ENCODE assay signal across 13 cellular contexts in the genomic region with DNA sequence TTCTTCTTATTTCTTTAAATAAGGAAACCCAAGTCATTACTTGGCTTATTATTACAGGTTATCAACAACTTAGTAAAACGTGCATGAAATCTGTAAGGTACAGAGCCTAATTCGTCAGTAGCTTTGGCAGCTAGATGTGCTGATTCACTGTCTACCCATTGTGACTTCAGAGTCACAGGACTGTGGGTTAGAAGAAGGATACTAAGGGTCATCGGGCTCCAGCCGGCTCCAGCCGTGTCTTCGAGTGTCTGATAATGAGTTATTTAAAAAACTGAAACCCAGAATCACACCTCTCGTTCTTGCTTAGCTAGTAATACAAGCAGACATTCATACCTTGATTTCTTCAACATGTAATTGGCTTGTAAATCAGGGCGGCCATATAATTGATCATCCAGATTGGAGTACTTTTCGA.
A peak's percentile ranks its signal among the peaks of the same experiment; 100 is the strongest.
DNase-seq lines count a peak whose midpoint lies in the region; ATAC-seq and TF ChIP-seq lines count a peak whose summit lies in the region.
"Had no signal": no experiment of that assay in that cellular context is flagged by ENCODE, and none has a peak within 500 bp of the region (broad histone marks: within the 10 kb centered on the region; RNA-seq: fewer than 3 reads in every experiment).

No MANE protein-coding gene starts in this region.

- POLR2A ChIA-PET in SK-N-SH (lab: Yijun Ruan, JAX), result no interaction called here

- no peak overlapping the region for H3K4me2 ChIP-seq in SK-N-SH

- H3K36me3 Mint-ChIP-seq in activated T-helper 17 cell treated with anti-CD3 and anti-CD28 coated beads, Interleukin-2, amount 50 U/mL, for 72 hours (ENCODE audit: low read depth), result no peaks in the 10 kb centered on the region

- H4K20me1 ChIP-seq in SK-N-SH (ENCODE audit: insufficient read depth), result no peaks in the 10 kb centered on the region

- intact Hi-C loops in upper lobe of right lung (cut with DNase I), result no loop called here

- ATAC-seq in SK-N-SH treated with all-trans-retinoic acid at 6 μM for 48 hours, result peak; percentile 33; the same call in 1 of the 3 replicates
- peak; percentile 93 for ATAC-seq in upper lobe of right lung
- ATAC-seq in activated T-helper 17 cell treated with anti-CD3 and anti-CD28 coated beads, Interleukin-2, amount 50 U/mL, for 72 hours (replicated peaks), result no peak

- H3K9ac ChIP-seq in SK-N-SH, result no peak overlapping the region

- H3K4me1 Mint-ChIP-seq in activated T-helper 17 cell treated with anti-CD3 and anti-CD28 coated beads, Interleukin-2, amount 50 U/mL, for 72 hours, result no peaks in the 10 kb centered on the region

- no peaks in the 10 kb centered on the region for H3K9me3 Mint-ChIP-seq in activated T-helper 17 cell treated with anti-CD3 and anti-CD28 coated beads, Interleukin-2, amount 50 U/mL, for 72 hours

- WGBS in SK-N-SH (ENCODE audit: low lambda C conversion rate), result 83% methylated on average over 9 of the region's 9 CpGs

- H3K27ac ChIP-seq in SK-N-SH (ENCODE audit: low read depth in 2 of 2, low read length in 1 of 2) (peak overlapping the region in 1 of 2 experiments; percentile 15; a peak in 1 of 4 replicates), layer of hippocampus (ENCODE audit: low read depth, low read length) (peak overlapping the region; percentile 83), upper lobe of right lung (peak overlapping the region; percentile 56)
- H3K27ac ChIP-seq: 22Rv1 had no signal

- H3K36me3 ChIP-seq in SK-N-SH (replicated peaks in 1 of 2; ENCODE audit: control insufficient read depth in 1 of 2, insufficient read depth in 2 of 2, low read length in 1 of 2) (no peaks in the 10 kb centered on the region), upper lobe of right lung (no peaks in the 10 kb centered on the region)
- H3K36me3 ChIP-seq: upper lobe of left lung had no signal

- DNase-seq in SK-N-SH, result no peak
- peak; percentile 76 to 90 for DNase-seq in cardiac fibroblast (ENCODE audit: low read depth in 2 of 2)
- peak; percentile 73 for DNase-seq in upper lobe of right lung
- no peak for DNase-seq in NCI-H2196 (lab: John Stamatoyannopoulos, UW; ENCODE audit: unreplicated experiment)
- DNase-seq in DMS 273 (lab: John Stamatoyannopoulos, UW; ENCODE audit: unreplicated experiment), result no peak
- DNase-seq: activated CD4-positive, alpha-beta T cell treated with anti-CD3 and anti-CD28 coated beads, Interleukin-2, amount 50 U/mL, for 1 hour; NCI-H524 had no signal

- no peak for TF ChIP-seq EP300 in SK-N-SH (IDR thresholded peaks at IDR 0.05; ENCODE audit: borderline replicate concordance in 1 of 2, low read depth in 1 of 2, low read length in 1 of 2)

- peaks cover 5% of the 10 kb centered on the region; the same call in 1 of the 2 replicates for H3K79me2 ChIP-seq in SK-N-SH (ENCODE audit: insufficient read depth)

- H2AFZ ChIP-seq in SK-N-SH (ENCODE audit: low read depth), result no peak overlapping the region

- TF ChIP-seq CTCF in SK-N-SH (IDR thresholded peaks at IDR 0.05), result no peak
- TF ChIP-seq CTCF in cardiac fibroblast (IDR thresholded peaks at IDR 0.05; ENCODE audit: low read depth, low read length), result no peak
- TF ChIP-seq CTCF in upper lobe of right lung (IDR thresholded peaks at IDR 0.05), result no peak

- CTCF ChIA-PET in SK-N-SH (lab: Yijun Ruan, JAX), result interaction anchor here (1.2 kb wide), 1 partner anchor 170 kb away, joined by 3 read pairs; the partner anchor contains the start of gene FMNL2

- H3K27me3 ChIP-seq in SK-N-SH (ENCODE audit: insufficient read depth) (no peaks in the 10 kb centered on the region), layer of hippocampus (ENCODE audit: control insufficient read depth, insufficient read depth, low read length) (no peaks in the 10 kb centered on the region), upper lobe of right lung (no peaks in the 10 kb centered on the region)
- H3K27me3 ChIP-seq: upper lobe of left lung had no signal

- no peak overlapping the region for H3K4me3 Mint-ChIP-seq in activated T-helper 17 cell treated with anti-CD3 and anti-CD28 coated beads, Interleukin-2, amount 50 U/mL, for 72 hours

- H3K4me1 ChIP-seq in SK-N-SH (ENCODE audit: control insufficient read depth in 1 of 2, insufficient read depth in 2 of 2, low read depth in 1 of 2, low read length in 1 of 2) (peaks cover 3 to 13% of the 10 kb centered on the region in 2 experiments; a peak in 3 of 4 replicates), upper lobe of right lung (peaks cover 6% of the 10 kb centered on the region)

- H3F3A ChIP-seq in SK-N-SH (replicated peaks; ENCODE audit: insufficient read depth), result peaks cover 13% of the 10 kb centered on the region

- no peak overlapping the region for H3K27ac Mint-ChIP-seq in activated T-helper 17 cell treated with anti-CD3 and anti-CD28 coated beads, Interleukin-2, amount 50 U/mL, for 72 hours

- H3K9me3 ChIP-seq in SK-N-SH (no peaks in the 10 kb centered on the region), upper lobe of right lung (no peaks in the 10 kb centered on the region)
- H3K9me3 ChIP-seq: upper lobe of left lung had no signal

- H3K4me3 ChIP-seq in SK-N-SH (ENCODE audit: low read depth in 2 of 2, low read length in 1 of 2), result no peak overlapping the region
- no peak overlapping the region for H3K4me3 ChIP-seq in cardiac fibroblast (replicated peaks in 1 of 2; ENCODE audit: low read depth in 2 of 2, low read length in 2 of 2)
- H3K4me3 ChIP-seq in upper lobe of right lung, result no peak overlapping the region
- H3K4me3 ChIP-seq: skin epidermis, upper lobe of left lung had no signal

- H3K9me2 ChIP-seq in SK-N-SH, result no peaks in the 10 kb centered on the region

- peaks cover 11% of the 10 kb centered on the region for H3K27me3 Mint-ChIP-seq in activated T-helper 17 cell treated with anti-CD3 and anti-CD28 coated beads, Interleukin-2, amount 50 U/mL, for 72 hours

- TF ChIP-seq RAD21 in SK-N-SH (IDR thresholded peaks at IDR 0.05; ENCODE audit: low read length), result no peak

TF ChIP-seq in SK-N-SH treated with all-trans-retinoic acid at 6 μM for 48 hours, 23 proteins besides CTCF, POLR2A, EP300 and RAD21:
- TF ChIP-seq, protein P1, sequence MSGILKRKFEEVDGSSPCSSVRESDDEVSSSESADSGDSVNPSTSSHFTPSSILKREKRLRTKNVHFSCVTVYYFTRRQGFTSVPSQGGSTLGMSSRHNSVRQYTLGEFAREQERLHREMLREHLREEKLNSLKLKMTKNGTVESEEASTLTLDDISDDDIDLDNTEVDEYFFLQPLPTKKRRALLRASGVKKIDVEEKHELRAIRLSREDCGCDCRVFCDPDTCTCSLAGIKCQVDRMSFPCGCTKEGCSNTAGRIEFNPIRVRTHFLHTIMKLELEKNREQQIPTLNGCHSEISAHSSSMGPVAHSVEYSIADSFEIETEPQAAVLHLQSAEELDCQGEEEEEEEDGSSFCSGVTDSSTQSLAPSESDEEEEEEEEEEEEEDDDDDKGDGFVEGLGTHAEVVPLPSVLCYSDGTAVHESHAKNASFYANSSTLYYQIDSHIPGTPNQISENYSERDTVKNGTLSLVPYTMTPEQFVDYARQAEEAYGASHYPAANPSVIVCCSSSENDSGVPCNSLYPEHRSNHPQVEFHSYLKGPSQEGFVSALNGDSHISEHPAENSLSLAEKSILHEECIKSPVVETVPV (CRISPR knock-in tag; IDR thresholded peaks at IDR 0.05), result no peak
- TF ChIP-seq ZNF8 (CRISPR knock-in tag; IDR thresholded peaks at IDR 0.05) (no peak), RARB (CRISPR knock-in tag; IDR thresholded peaks at IDR 0.05) (no peak), ISL1 (CRISPR knock-in tag; IDR thresholded peaks at IDR 0.05) (no peak), ARNTL (CRISPR knock-in tag; IDR thresholded peaks at IDR 0.05; ENCODE audit: borderline replicate concordance, low read depth) (no peak), TCF4 (CRISPR knock-in tag; IDR thresholded peaks at IDR 0.05; ENCODE audit: borderline replicate concordance) (no peak), GLIS3 (CRISPR knock-in tag; IDR thresholded peaks at IDR 0.05) (no peak)

TF ChIP-seq in SK-N-SH, 30 proteins besides CTCF, POLR2A, EP300 and RAD21:
- TF ChIP-seq ELF1 (IDR thresholded peaks at IDR 0.05) (no peak), FOXJ3 (CRISPR knock-in tag; IDR thresholded peaks at IDR 0.05) (no peak)

Comparison
In these comparisons a context has a peak if more than half of its experiments do, and no peak if none do; other contexts are left out.
1. DNase-seq: peak in cardiac fibroblast (2 of 2) and upper lobe of right lung (single experiment); none in SK-N-SH (single experiment), NCI-H2196 (single experiment) and DMS 273 (single experiment).